Comparison of ENCODE assay signal across 30 cellular contexts in the genomic region with DNA sequence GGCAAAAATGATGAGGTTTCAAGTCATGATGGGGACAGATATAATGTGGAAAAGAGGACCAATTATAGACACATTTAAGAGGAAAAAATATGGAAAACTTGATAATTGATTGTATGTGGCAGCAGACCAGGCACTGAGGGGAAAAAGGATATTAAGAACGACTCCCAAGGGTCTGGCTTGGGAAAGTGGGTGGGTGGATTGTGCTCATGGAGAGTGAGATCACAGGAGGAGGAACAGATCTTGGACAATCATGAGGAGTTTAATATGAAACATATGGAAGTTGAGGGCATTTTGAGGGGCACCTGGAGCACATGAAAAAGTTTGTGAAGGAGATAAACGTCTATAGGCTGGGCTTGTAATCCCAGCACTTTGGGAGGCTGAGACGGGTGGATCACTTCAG.
"Had no signal": no experiment of that assay in that cellular context is flagged by ENCODE, and none has a peak within 500 bp of the region (broad histone marks: within the 10 kb centered on the region; RNA-seq: fewer than 3 reads in every experiment).

No MANE protein-coding gene starts in this region.

- H3K36me3 ChIP-seq: adrenal gland, ascending aorta, brain microvascular endothelial cell, breast epithelium, cardiac muscle cell had no signal

- H3K27me3 ChIP-seq: ascending aorta, body of pancreas, brain microvascular endothelial cell, breast epithelium, cardiac muscle cell had no signal

- H3K9me3 ChIP-seq: adrenal gland, ascending aorta, body of pancreas, breast epithelium had no signal

- H3K27ac ChIP-seq: adrenal gland, ascending aorta, body of pancreas, brain microvascular endothelial cell, breast epithelium, cardiac muscle cell had no signal

- DNase-seq: activated effector memory CD4-positive, alpha-beta T cell treated with anti-CD3 and anti-CD28 coated beads, Interleukin-2, amount 50 U/mL, for 16 hours; activated effector memory CD4-positive, alpha-beta T cell treated with Interleukin-2 at 50 U/mL for 16 hours; activated gamma-delta T cell; activated gamma-delta T cell treated with Interleukin-2 at 50 U/mL for 16 hours; activated naive CD4-positive, alpha-beta T cell; activated naive CD4-positive, alpha-beta T cell treated with anti-CD3 and anti-CD28 coated beads for 36 hours; activated naive CD4-positive, alpha-beta T cell treated with anti-CD3 and anti-CD28 coated beads, Interleukin-2, amount 10 ng/mL, durations not matched to agents 7 days and 5 days; activated naive CD4-positive, alpha-beta T cell treated with anti-CD3 and anti-CD28 coated beads, Interleukin-2, amount 50 U/mL, for 16 hours; activated naive CD4-positive, alpha-beta T cell treated with Interleukin-2 at 50 U/mL for 16 hours; activated naive CD8-positive, alpha-beta T cell treated with anti-CD3 and anti-CD28 coated beads for 36 hours; activated naive CD8-positive, alpha-beta T cell treated with anti-CD3 and anti-CD28 coated beads, Interleukin-2, amount 10 ng/mL, durations not matched to agents 7 days and 5 days; activated naive CD8-positive, alpha-beta T cell treated with anti-CD3 and anti-CD28 coated beads, Interleukin-2, amount 50 U/mL, for 24 hours; activated T-cell treated with anti-CD3 and anti-CD28 coated beads, Interleukin-2, amount 50 U/mL, for 1 hour; activated T-cell treated with anti-CD3 and anti-CD28 coated beads, Interleukin-2, amount 50 U/mL, for 24 hours; activated T-cell treated with anti-CD3 and anti-CD28 coated beads, Interleukin-2, amount 50 U/mL, for 4 hours; activated T-cell treated with anti-CD3 and anti-CD28 coated beads, Interleukin-2, amount 50 U/mL, for 48 hours; activated T-cell treated with anti-CD3 and anti-CD28 coated beads, Interleukin-2, amount 50 U/mL, for 72 hours; adrenal gland; amniotic stem cell; amygdala; anterior cingulate cortex; aorta; body of pancreas; brain microvascular endothelial cell; caudate nucleus; central memory CD4-positive, alpha-beta T cell; cerebellar nuclear complex had no signal

- H3K4me3 ChIP-seq: adrenal gland, ascending aorta, body of pancreas, breast epithelium, cardiac muscle cell had no signal

- H3K4me1 ChIP-seq: adrenal gland, ascending aorta, breast epithelium had no signal
